8 cellular contexts compared by ENCODE assay signal in the genomic region with DNA sequence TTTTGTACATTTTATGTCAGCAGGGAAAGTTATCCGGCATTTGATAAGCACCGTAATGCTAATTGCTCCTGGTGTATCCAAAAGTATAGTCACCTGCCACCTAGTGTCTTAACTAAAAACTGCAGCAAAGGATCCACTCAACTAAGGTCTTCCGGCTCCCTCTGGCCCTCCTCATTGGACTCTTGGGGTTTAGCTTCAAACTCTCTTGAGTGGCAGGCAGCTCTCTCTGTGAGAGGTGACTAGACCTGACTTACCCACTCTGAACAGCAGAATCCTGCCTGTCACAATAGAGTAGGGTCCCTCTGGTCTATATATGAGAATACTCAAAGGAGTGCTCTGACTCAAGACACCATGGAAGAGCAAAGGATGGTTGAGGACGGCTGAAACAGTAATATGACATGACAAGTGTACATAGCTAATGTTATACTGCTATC.
A peak's percentile ranks its signal among the peaks of the same experiment; 100 is the strongest.
DNase-seq lines count a peak whose midpoint lies in the region; ATAC-seq, FAIRE-seq and TF ChIP-seq lines count a peak whose summit lies in the region.

No MANE protein-coding gene starts in this region.

- H3F3A ChIP-seq in PC-3 (ENCODE audit: low read length, unreplicated experiment), result no peaks in the 10 kb centered on the region

- H3K4me3 ChIP-seq in DND-41 (ENCODE audit: low read depth in 1 of 2, low read length in 2 of 2) (no peak overlapping the region), PC-3 (ENCODE audit: low read length) (no peak overlapping the region)
- no peak overlapping the region for H3K4me3 ChIP-seq in Jurkat, Clone E6-1 (ENCODE audit: low read length)

- DNase-seq in DND-41 (peak; percentile 54), PC-3 (peak; percentile 84), frontal cortex (ENCODE audit: low spot score in 2 of 2) (peak in 1 of 2 donors; percentile 53), pons (ENCODE audit: low spot score) (peak; percentile 79)
- peak; percentile 59 for DNase-seq in Jurkat, Clone E6-1 (ENCODE audit: low read depth, low spot score)
- peak; percentile 26 for DNase-seq in activated T-helper 2 cell treated with anti-CD3 and anti-CD28 coated beads, Interferon-gamma antibody, Interleukin-2, Interleukin-4, amounts not matched to agents 10 μg/mL and 5 μg/mL and 100 μg/mL, durations not matched to agents 14 hours and 24 hours and 36 hours (ENCODE audit: low spot score)

- H3K27me3 Mint-ChIP-seq in activated T-helper 2 cell treated with anti-CD3 and anti-CD28 coated beads, Interferon-gamma antibody, Interleukin-2, Interleukin-4, amounts not matched to agents 10 μg/mL and 5 μg/mL and 100 μg/mL, durations not matched to agents 14 hours and 24 hours and 36 hours (ENCODE audit: low read depth), result peaks cover 32% of the 10 kb centered on the region

- BruUV-seq in PC-3 (replicated peaks; lab: Mats Ljungman, UMichigan), result no TSS peak

- no peaks in the 10 kb centered on the region for H3K79me2 ChIP-seq in DND-41 (ENCODE audit: insufficient read depth, low read length)
- no peaks in the 10 kb centered on the region for H3K79me2 ChIP-seq in PC-3 (ENCODE audit: low read length)

- TF ChIP-seq CTCF in DND-41 (IDR thresholded peaks at IDR 0.05; ENCODE audit: borderline replicate concordance, extremely low read depth, low read length, poor library complexity, severe bottlenecking) (peak; percentile 88), PC-3 (conservative IDR thresholded peaks at IDR 0.05; ENCODE audit: low read depth, low read length) (peak; percentile 75)

- H3K27ac ChIP-seq in DND-41 (ENCODE audit: low read length), result no peak overlapping the region
- H3K27ac ChIP-seq in PC-3 (ENCODE audit: low read length), result no peak overlapping the region

- ATAC-seq in DND-41 (ENCODE audit: insufficient read depth, low read depth) (peak; percentile 94), GM21528 (IDR thresholded peaks at IDR 0.05; ENCODE audit: low FRiP score, unreplicated experiment) (peak; percentile 70), PC-3 (peak; percentile 72), HG02840 (IDR thresholded peaks at IDR 0.05; ENCODE audit: low FRiP score, unreplicated experiment) (no peak)

- intact Hi-C loops in PC-3 (cut with micrococcal nuclease), result loop anchor here (1.0 to 5.0 kb wide), 2 partner anchors 258 to 740 kb away; no protein-coding TSS in a partner anchor
- intact Hi-C loops in activated T-helper 2 cell treated with anti-CD3 and anti-CD28 coated beads, Interferon-gamma antibody, Interleukin-2, Interleukin-4, amounts not matched to agents 10 μg/mL and 5 μg/mL and 100 μg/mL, durations not matched to agents 14 hours and 24 hours and 36 hours (cut with micrococcal nuclease), result loop anchor here (1.0 to 2.0 kb wide), 2 partner anchors 258 to 743 kb away; no protein-coding TSS in a partner anchor

- H2AFZ ChIP-seq in DND-41 (ENCODE audit: low read depth, low read length) (no peak overlapping the region), PC-3 (ENCODE audit: low read length) (no peak overlapping the region)

- no peak overlapping the region for H3K27ac Mint-ChIP-seq in activated T-helper 2 cell treated with anti-CD3 and anti-CD28 coated beads, Interferon-gamma antibody, Interleukin-2, Interleukin-4, amounts not matched to agents 10 μg/mL and 5 μg/mL and 100 μg/mL, durations not matched to agents 14 hours and 24 hours and 36 hours

- no peak overlapping the region for H3K9ac ChIP-seq in DND-41 (ENCODE audit: low read depth, low read length)
- no peak overlapping the region for H3K9ac ChIP-seq in PC-3 (ENCODE audit: low read length)

- H4K20me1 ChIP-seq in DND-41 (ENCODE audit: insufficient read depth, low read length), result no peaks in the 10 kb centered on the region
- no peaks in the 10 kb centered on the region for H4K20me1 ChIP-seq in PC-3 (ENCODE audit: low read length)

- POLR2A ChIA-PET in PC-3 (lab: Charles Lee; ENCODE audit: unreplicated experiment), result no interaction called here

- peaks cover 6% of the 10 kb centered on the region for H3K27me3 ChIP-seq in DND-41 (ENCODE audit: insufficient read depth, low read length, poor library complexity)
- H3K27me3 ChIP-seq in PC-3 (ENCODE audit: low read length), result no peaks in the 10 kb centered on the region

- peak; percentile 3 for FAIRE-seq in frontal cortex (lab: Jason Lieb, UNC)

- no peaks in the 10 kb centered on the region for H3K9me3 Mint-ChIP-seq in activated T-helper 2 cell treated with anti-CD3 and anti-CD28 coated beads, Interferon-gamma antibody, Interleukin-2, Interleukin-4, amounts not matched to agents 10 μg/mL and 5 μg/mL and 100 μg/mL, durations not matched to agents 14 hours and 24 hours and 36 hours

- no peak overlapping the region for H3K4me3 Mint-ChIP-seq in activated T-helper 2 cell treated with anti-CD3 and anti-CD28 coated beads, Interferon-gamma antibody, Interleukin-2, Interleukin-4, amounts not matched to agents 10 μg/mL and 5 μg/mL and 100 μg/mL, durations not matched to agents 14 hours and 24 hours and 36 hours (ENCODE audit: low read depth)

- H3K9me2 ChIP-seq in PC-3 (replicated peaks; ENCODE audit: low read length), result no peaks in the 10 kb centered on the region

- H3K4me1 ChIP-seq in DND-41 (ENCODE audit: insufficient read depth, low read length) (no peaks in the 10 kb centered on the region), PC-3 (ENCODE audit: insufficient read depth, low read length) (peaks cover 9% of the 10 kb centered on the region)

- H3K36me3 Mint-ChIP-seq in activated T-helper 2 cell treated with anti-CD3 and anti-CD28 coated beads, Interferon-gamma antibody, Interleukin-2, Interleukin-4, amounts not matched to agents 10 μg/mL and 5 μg/mL and 100 μg/mL, durations not matched to agents 14 hours and 24 hours and 36 hours (ENCODE audit: low read depth), result no peaks in the 10 kb centered on the region

- H3K9me3 ChIP-seq in DND-41 (ENCODE audit: insufficient read depth, low read length, severe bottlenecking), result no peaks in the 10 kb centered on the region
- H3K9me3 ChIP-seq in PC-3 (ENCODE audit: low read length), result no peaks in the 10 kb centered on the region

- no peaks in the 10 kb centered on the region for H3K36me3 ChIP-seq in DND-41 (ENCODE audit: insufficient read depth, low read length)
- no peaks in the 10 kb centered on the region for H3K36me3 ChIP-seq in PC-3 (ENCODE audit: low read depth, low read length)

- CTCF ChIA-PET in PC-3 (lab: Charles Lee), result interaction anchor here (0.5 to 2.2 kb wide), 3 partner anchors 49 to 745 kb away, joined by 4 to 9 read pairs (median 6); no protein-coding TSS in a partner anchor

- H3K4me2 ChIP-seq in DND-41 (ENCODE audit: insufficient read depth, low read length) (no peak overlapping the region), PC-3 (ENCODE audit: low read length) (no peak overlapping the region)

- peaks cover 12% of the 10 kb centered on the region for H3K4me1 Mint-ChIP-seq in activated T-helper 2 cell treated with anti-CD3 and anti-CD28 coated beads, Interferon-gamma antibody, Interleukin-2, Interleukin-4, amounts not matched to agents 10 μg/mL and 5 μg/mL and 100 μg/mL, durations not matched to agents 14 hours and 24 hours and 36 hours (ENCODE audit: low read depth)
